Comparison of ENCODE assay signal across 9 cellular contexts in the genomic region with DNA sequence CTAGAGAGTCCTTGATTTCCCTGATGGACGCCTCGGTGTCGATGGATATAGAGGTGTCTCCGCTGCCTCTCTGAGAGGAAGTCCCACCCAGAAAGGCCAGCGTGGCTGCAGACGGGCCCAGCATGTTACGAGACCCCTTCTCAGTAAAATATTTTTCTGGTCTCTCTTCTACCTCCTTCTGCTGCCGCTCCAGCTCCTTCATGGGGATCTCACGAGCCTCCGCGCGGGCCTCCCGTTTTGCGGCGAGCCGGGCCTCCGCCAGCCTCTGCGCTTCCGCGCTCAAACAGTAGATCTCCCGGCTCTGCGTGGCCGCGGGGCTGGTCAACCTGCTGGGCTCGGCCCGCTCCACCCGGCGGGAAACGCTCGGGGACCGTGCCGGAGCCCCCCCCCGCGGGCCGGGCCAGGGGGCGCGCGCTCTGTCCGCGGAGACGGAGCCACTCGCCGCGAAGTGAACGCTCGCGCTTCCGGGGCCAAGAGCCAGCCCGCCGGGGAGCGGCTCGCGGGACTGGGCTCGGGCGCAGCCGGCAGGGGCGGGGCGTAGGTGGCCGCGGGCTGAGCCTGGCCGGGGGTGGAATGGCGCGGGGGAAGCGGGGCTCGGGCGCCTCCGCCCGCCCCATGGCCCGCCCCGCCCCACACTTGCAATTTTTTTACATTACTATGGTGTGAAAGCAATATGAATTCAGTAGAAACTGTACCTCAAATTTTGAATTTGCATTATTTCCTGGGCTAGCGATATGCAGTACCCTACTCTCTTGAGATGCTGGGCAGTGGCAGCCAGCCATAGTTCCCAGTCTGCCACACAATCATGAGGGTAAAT. TPM values are rescaled to one million over a fixed set of nuclear protein-coding genes. Genes with fewer than 3 reads are reported as not detected.
A peak's percentile ranks its signal among the peaks of the same experiment; 100 is the strongest.
DNase-seq lines count a peak whose midpoint lies in the region; ATAC-seq, FAIRE-seq and TF ChIP-seq lines count a peak whose summit lies in the region.
"Had no signal": no experiment of that assay in that cellular context is flagged by ENCODE, and none has a peak within 500 bp of the region (broad histone marks: within the 10 kb centered on the region; RNA-seq: fewer than 3 reads in every experiment).

No MANE protein-coding gene starts in this region.

- no peak for TF ChIP-seq CTCF in neural cell (IDR thresholded peaks at IDR 0.05; ENCODE audit: poor library complexity, severe bottlenecking)

- no peaks in the 10 kb centered on the region for H3K79me2 ChIP-seq in neural cell (replicated peaks; ENCODE audit: insufficient read depth, low read length)

- FAIRE-seq in GM19239 (lab: Jason Lieb, UNC) = peak; percentile 51

- H3K27me3 Mint-ChIP-seq in CD4-positive, CD25-positive, alpha-beta regulatory T cell = peaks cover 11% of the 10 kb centered on the region
- peaks cover 12% of the 10 kb centered on the region for H3K27me3 Mint-ChIP-seq in activated T-helper 2 cell treated with anti-CD3 and anti-CD28 coated beads, Interferon-gamma antibody, Interleukin-2, Interleukin-4, amounts not matched to agents 10 μg/mL and 5 μg/mL and 100 μg/mL, durations not matched to agents 14 hours and 24 hours and 36 hours (ENCODE audit: low read depth)
- peaks cover 18% of the 10 kb centered on the region for H3K27me3 Mint-ChIP-seq in stimulated activated naive CD8-positive, alpha-beta T cell treated with anti-CD3 and anti-CD28 coated beads, Interleukin-15, amount 100 ng/mL, for 72 hours

- ATAC-seq in CD4-positive, CD25-positive, alpha-beta regulatory T cell (ENCODE audit: low read depth in 2 of 2) = peak; percentile 88
- ATAC-seq in HG03439 (IDR thresholded peaks at IDR 0.05; ENCODE audit: unreplicated experiment) = peak; percentile 85
- peak; percentile 96 for ATAC-seq in stimulated activated naive CD8-positive, alpha-beta T cell treated with anti-CD3 and anti-CD28 coated beads, Interleukin-15, amount 100 ng/mL, for 72 hours

- peak overlapping the region in 2 of 3 donors; percentile 60 to 66 for H3K27ac Mint-ChIP-seq in CD4-positive, CD25-positive, alpha-beta regulatory T cell
- no peak overlapping the region for H3K27ac Mint-ChIP-seq in activated T-helper 2 cell treated with anti-CD3 and anti-CD28 coated beads, Interferon-gamma antibody, Interleukin-2, Interleukin-4, amounts not matched to agents 10 μg/mL and 5 μg/mL and 100 μg/mL, durations not matched to agents 14 hours and 24 hours and 36 hours
- H3K27ac Mint-ChIP-seq in stimulated activated naive CD8-positive, alpha-beta T cell treated with anti-CD3 and anti-CD28 coated beads, Interleukin-15, amount 100 ng/mL, for 72 hours = no peak overlapping the region

- H4K20me1 ChIP-seq in neural cell (ENCODE audit: insufficient read depth) = no peaks in the 10 kb centered on the region

- no peak for TF ChIP-seq EP300 in neural cell (conservative IDR thresholded peaks at IDR 0.05; ENCODE audit: poor library complexity, severe bottlenecking)

- no peaks in the 10 kb centered on the region for H3K36me3 Mint-ChIP-seq in CD4-positive, CD25-positive, alpha-beta regulatory T cell
- no peaks in the 10 kb centered on the region for H3K36me3 Mint-ChIP-seq in activated T-helper 2 cell treated with anti-CD3 and anti-CD28 coated beads, Interferon-gamma antibody, Interleukin-2, Interleukin-4, amounts not matched to agents 10 μg/mL and 5 μg/mL and 100 μg/mL, durations not matched to agents 14 hours and 24 hours and 36 hours (ENCODE audit: low read depth)

- H3K9me3 Mint-ChIP-seq in CD4-positive, CD25-positive, alpha-beta regulatory T cell = peaks cover 0 to 8% (median 5%) of the 10 kb centered on the region in 7 donors
- peaks cover 6% of the 10 kb centered on the region for H3K9me3 Mint-ChIP-seq in activated T-helper 2 cell treated with anti-CD3 and anti-CD28 coated beads, Interferon-gamma antibody, Interleukin-2, Interleukin-4, amounts not matched to agents 10 μg/mL and 5 μg/mL and 100 μg/mL, durations not matched to agents 14 hours and 24 hours and 36 hours
- no peaks in the 10 kb centered on the region for H3K9me3 Mint-ChIP-seq in stimulated activated naive CD8-positive, alpha-beta T cell treated with anti-CD3 and anti-CD28 coated beads, Interleukin-15, amount 100 ng/mL, for 72 hours

- peak overlapping the region; percentile 88 for H3K4me3 ChIP-seq in CD4-positive, CD25-positive, alpha-beta regulatory T cell (ENCODE audit: low read depth, low read length)
- peak overlapping the region; percentile 60 for H3K4me3 ChIP-seq in neural cell (ENCODE audit: low read length)

- no peak overlapping the region for H3K4me2 ChIP-seq in neural cell (ENCODE audit: low read length)

- H3K36me3 ChIP-seq in CD4-positive, CD25-positive, alpha-beta regulatory T cell (ENCODE audit: control insufficient read depth, insufficient read depth, low read length) = no peaks in the 10 kb centered on the region
- H3K36me3 ChIP-seq in neural cell (ENCODE audit: insufficient read depth, low read length) = no peaks in the 10 kb centered on the region

- peaks cover 1% of the 10 kb centered on the region for H3K27me3 ChIP-seq in CD4-positive, CD25-positive, alpha-beta regulatory T cell (ENCODE audit: control insufficient read depth, insufficient read depth, low read length)
- H3K27me3 ChIP-seq in neural cell (ENCODE audit: insufficient read depth, low read depth, low read length) = no peaks in the 10 kb centered on the region

- H3K4me1 Mint-ChIP-seq in CD4-positive, CD25-positive, alpha-beta regulatory T cell = peaks cover 10 to 29% (median 16%) of the 10 kb centered on the region in 4 donors
- peaks cover 28% of the 10 kb centered on the region for H3K4me1 Mint-ChIP-seq in activated T-helper 2 cell treated with anti-CD3 and anti-CD28 coated beads, Interferon-gamma antibody, Interleukin-2, Interleukin-4, amounts not matched to agents 10 μg/mL and 5 μg/mL and 100 μg/mL, durations not matched to agents 14 hours and 24 hours and 36 hours (ENCODE audit: low read depth)
- H3K4me1 Mint-ChIP-seq in stimulated activated naive CD8-positive, alpha-beta T cell treated with anti-CD3 and anti-CD28 coated beads, Interleukin-15, amount 100 ng/mL, for 72 hours = peaks cover 9% of the 10 kb centered on the region

- no peak overlapping the region for H2AFZ ChIP-seq in neural cell (ENCODE audit: low read depth, low read length)

- no peak for TF ChIP-seq RAD21 in neural cell (conservative IDR thresholded peaks at IDR 0.05)

- intact Hi-C loops in activated T-helper 2 cell treated with anti-CD3 and anti-CD28 coated beads, Interferon-gamma antibody, Interleukin-2, Interleukin-4, amounts not matched to agents 10 μg/mL and 5 μg/mL and 100 μg/mL, durations not matched to agents 14 hours and 24 hours and 36 hours (cut with micrococcal nuclease) = loop anchor here (1.0 kb wide), 1 partner anchor 112 kb away; no protein-coding TSS in a partner anchor

- no peaks in the 10 kb centered on the region for H3F3A ChIP-seq in neural cell (ENCODE audit: insufficient read depth, low read length, poor library complexity, severe bottlenecking)

- H3K9me2 ChIP-seq in neural cell (ENCODE audit: insufficient read depth, low read length) = no peaks in the 10 kb centered on the region

- H3K9me3 ChIP-seq in CD4-positive, CD25-positive, alpha-beta regulatory T cell (ENCODE audit: control insufficient read depth in 2 of 2, low read length in 2 of 2) = no peaks in the 10 kb centered on the region
- no peaks in the 10 kb centered on the region for H3K9me3 ChIP-seq in neural cell (ENCODE audit: low read length)

- H3K4me1 ChIP-seq in CD4-positive, CD25-positive, alpha-beta regulatory T cell (ENCODE audit: control insufficient read depth, insufficient read depth, low read length, poor library complexity, severe bottlenecking) = peaks cover 12% of the 10 kb centered on the region

- H3K27ac ChIP-seq in CD4-positive, CD25-positive, alpha-beta regulatory T cell (ENCODE audit: insufficient read depth, low read length, poor library complexity, severe bottlenecking) = no peak overlapping the region
- no peak overlapping the region for H3K27ac ChIP-seq in neural cell (ENCODE audit: low read length)
- H3K27ac ChIP-seq: epithelial cell of prostate had no signal

- H3K4me3 Mint-ChIP-seq in CD4-positive, CD25-positive, alpha-beta regulatory T cell = peak overlapping the region; percentile 76 to 91 (median 84)
- H3K4me3 Mint-ChIP-seq in activated T-helper 2 cell treated with anti-CD3 and anti-CD28 coated beads, Interferon-gamma antibody, Interleukin-2, Interleukin-4, amounts not matched to agents 10 μg/mL and 5 μg/mL and 100 μg/mL, durations not matched to agents 14 hours and 24 hours and 36 hours (ENCODE audit: low read depth) = peak overlapping the region; percentile 66
- peak overlapping the region; percentile 74 to 77 for H3K4me3 Mint-ChIP-seq in stimulated activated naive CD8-positive, alpha-beta T cell treated with anti-CD3 and anti-CD28 coated beads, Interleukin-15, amount 100 ng/mL, for 72 hours

- peak overlapping the region; percentile 26 for H3K9ac ChIP-seq in neural cell (ENCODE audit: low read length)

- DNase-seq in CD4-positive, CD25-positive, alpha-beta regulatory T cell = peak; percentile 61 to 79 (median 61)
- DNase-seq in GM19239 (ENCODE audit: insufficient read length, low spot score) (peak; percentile 82), OCI-M1 (lab: John Stamatoyannopoulos, UW) (peak; percentile 75), fibroblast of the conjunctiva (ENCODE audit: low read depth) (peak; percentile 28)
- peak; percentile 67 for DNase-seq in activated T-helper 2 cell treated with anti-CD3 and anti-CD28 coated beads, Interferon-gamma antibody, Interleukin-2, Interleukin-4, amounts not matched to agents 10 μg/mL and 5 μg/mL and 100 μg/mL, durations not matched to agents 14 hours and 24 hours and 36 hours (ENCODE audit: low spot score)
- peak; percentile 72 to 74 for DNase-seq in stimulated activated naive CD8-positive, alpha-beta T cell treated with anti-CD3 and anti-CD28 coated beads, Interleukin-15, amount 100 ng/mL, for 72 hours

TF ChIP-seq in neural cell, 6 proteins besides CTCF, POLR2A, EP300 and RAD21 (continues in another document):
- no peak for TF ChIP-seq POLR2AphosphoS5 (IDR thresholded peaks at IDR 0.05)

RNA-seq across cellular contexts. Expression of a gene that starts 10.2 kb away (rescaled TPM):
- total RNA-seq in CD4-positive, CD25-positive, alpha-beta regulatory T cell = 0.99 TPM
- 1 to 10 TPM in 1 of 4 donors, under 1 TPM in 3; 0.22 to 1.0 (median 0.77) TPM for polyA plus RNA-seq in CD4-positive, CD25-positive, alpha-beta regulatory T cell
- total RNA-seq in activated T-helper 2 cell treated with anti-CD3 and anti-CD28 coated beads, Interferon-gamma antibody, Interleukin-2, Interleukin-4, amounts not matched to agents 10 μg/mL and 5 μg/mL and 100 μg/mL, durations not matched to agents 14 hours and 24 hours and 36 hours = 0.28 and 0.52 TPM in 2 replicates
- polyA plus RNA-seq in neural cell = 0.16 TPM in 1 of 2 replicates, not detected in the other
- polyA minus RNA-seq in neural cell = 0.73 and 1.0 TPM in 2 replicates

Comparison
In these comparisons a context has a peak if more than half of its experiments do, and no peak if none do; other contexts are left out.
1. DNase-seq: peak in every context shown above with its lines; median percentile 82 in GM19239; 75 in OCI-M1; 73 in stimulated activated naive CD8-positive, alpha-beta T cell treated with anti-CD3 and anti-CD28 coated beads, Interleukin-15, amount 100 ng/mL, for 72 hours; 67 in activated T-helper 2 cell treated with anti-CD3 and anti-CD28 coated beads, Interferon-gamma antibody, Interleukin-2, Interleukin-4, amounts not matched to agents 10 μg/mL and 5 μg/mL and 100 μg/mL, durations not matched to agents 14 hours and 24 hours and 36 hours; 61 in CD4-positive, CD25-positive, alpha-beta regulatory T cell; 28 in fibroblast of the conjunctiva.
2. H3K27ac Mint-ChIP-seq: peak in CD4-positive, CD25-positive, alpha-beta regulatory T cell (2 of 3); none in activated T-helper 2 cell treated with anti-CD3 and anti-CD28 coated beads, Interferon-gamma antibody, Interleukin-2, Interleukin-4, amounts not matched to agents 10 μg/mL and 5 μg/mL and 100 μg/mL, durations not matched to agents 14 hours and 24 hours and 36 hours (single experiment) and stimulated activated naive CD8-positive, alpha-beta T cell treated with anti-CD3 and anti-CD28 coated beads, Interleukin-15, amount 100 ng/mL, for 72 hours (0 of 2).
3. Peak in every context shown above with its lines, with median percentiles within 50 percentile points of each other: ATAC-seq and H3K4me3 Mint-ChIP-seq.